Comparison of ENCODE assay signal across 30 cellular contexts in the genomic region with DNA sequence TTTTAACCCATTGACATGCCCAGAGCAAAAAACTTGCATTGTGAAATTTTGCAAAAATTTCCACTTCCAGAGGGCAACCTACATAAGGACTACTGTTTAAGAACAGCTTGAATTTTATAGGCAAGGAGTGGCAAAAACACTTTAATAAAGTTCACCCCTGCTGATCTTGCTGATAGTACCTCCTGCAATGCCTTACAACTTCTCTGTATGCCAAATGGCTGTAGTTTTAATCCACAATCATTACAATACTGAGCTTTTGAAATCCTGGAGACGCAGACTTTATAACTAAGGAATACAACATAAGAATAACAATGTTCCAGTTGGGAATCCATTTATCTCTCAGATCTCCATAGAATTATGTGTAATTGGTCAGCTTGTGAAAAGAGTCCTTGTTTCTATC.
"Had no signal": no experiment of that assay in that cellular context is flagged by ENCODE, and none has a peak within 500 bp of the region (broad histone marks: within the 10 kb centered on the region; RNA-seq: fewer than 3 reads in every experiment).

No MANE protein-coding gene starts in this region.

- H3K4me1 Mint-ChIP-seq: memory B cell; naive thymus-derived CD8-positive, alpha-beta T cell had no signal

- H3K9me3 Mint-ChIP-seq: dendritic cell treated with granulocyte-macrophage colony-stimulating factor and Interleukin-4, amounts not matched to agents 40 ng/mL and 50 ng/mL, for 4 days; memory B cell; nephron progenitor cell; type B pancreatic cell had no signal

- H3K36me3 ChIP-seq: colonic mucosa, esophagus muscularis mucosa, gastroesophageal sphincter, heart left ventricle, prostate gland, right atrium auricular region, stomach, tibial artery had no signal

- H3K27me3 Mint-ChIP-seq: dendritic cell treated with granulocyte-macrophage colony-stimulating factor and Interleukin-4, amounts not matched to agents 40 ng/mL and 50 ng/mL, for 4 days; memory B cell; type B pancreatic cell had no signal

- H3K4me3 ChIP-seq: colonic mucosa, esophagus muscularis mucosa, gastroesophageal sphincter, heart left ventricle, lung, prostate gland, right atrium auricular region, smooth muscle cell, stomach, testis, tibial artery had no signal

- H3K4me3 Mint-ChIP-seq: dendritic cell treated with granulocyte-macrophage colony-stimulating factor and Interleukin-4, amounts not matched to agents 40 ng/mL and 50 ng/mL, for 4 days; memory B cell; naive thymus-derived CD8-positive, alpha-beta T cell; nephron progenitor cell; type B pancreatic cell had no signal

- ATAC-seq: foreskin keratinocyte; gastroesophageal sphincter; heart left ventricle; left lobe of liver; naive thymus-derived CD8-positive, alpha-beta T cell; sciatic nerve had no signal

- H3K4me2 ChIP-seq: hepatocyte, smooth muscle cell had no signal

- H2AFZ ChIP-seq: hepatocyte had no signal

- H3K36me3 Mint-ChIP-seq: memory B cell; naive thymus-derived CD8-positive, alpha-beta T cell; type B pancreatic cell had no signal

- H3K27me3 ChIP-seq: colonic mucosa, esophagus muscularis mucosa, foreskin keratinocyte, gastroesophageal sphincter, heart left ventricle, hepatocyte, right atrium auricular region, stomach, testis, tibial artery had no signal

- H3K27ac ChIP-seq: colonic mucosa, esophagus muscularis mucosa, foreskin keratinocyte, gastroesophageal sphincter, heart left ventricle, hepatocyte, prostate gland, right atrium auricular region, stomach, testis, tibial artery had no signal

- H3K79me2 ChIP-seq: hepatocyte had no signal

- DNase-seq: colonic mucosa; effector memory CD4-positive, alpha-beta T cell; foreskin keratinocyte; heart left ventricle; kidney; midbrain; naive thymus-derived CD8-positive, alpha-beta T cell; nephron progenitor cell; nucleus accumbens; stimulated activated CD4-positive, alpha-beta T cell treated with anti-CD3 and anti-CD28 coated beads, Interleukin-12 subunit alpha, Interleukin-12 subunit beta, amount 100 ng/mL, for 4 hours; stimulated activated CD4-positive, alpha-beta T cell treated with anti-CD3 and anti-CD28 coated beads, Interleukin-1b, Interleukin-23, amount 100 ng/mL, for 48 hours; stimulated activated CD4-positive, alpha-beta T cell treated with anti-CD3 and anti-CD28 coated beads, Interleukin-4, amount 100 ng/mL, for 1 hour; stimulated activated CD8-positive, alpha-beta memory T cell treated with anti-CD3 and anti-CD28 coated beads, Interleukin-4, amount 100 ng/mL, for 48 hours; stimulated activated naive CD4-positive, alpha-beta T cell treated with Interleukin-2 at 50 U/mL for 16 hours; stomach; testis; tibial artery had no signal

- H3K4me1 ChIP-seq: colonic mucosa, esophagus muscularis mucosa, foreskin keratinocyte, gastroesophageal sphincter, heart left ventricle, prostate gland, right atrium auricular region, stomach, testis, tibial artery had no signal

- FAIRE-seq: endothelial cell of umbilical vein, kidney had no signal

- H3K27ac Mint-ChIP-seq: dendritic cell treated with granulocyte-macrophage colony-stimulating factor and Interleukin-4, amounts not matched to agents 40 ng/mL and 50 ng/mL, for 4 days; memory B cell; naive thymus-derived CD8-positive, alpha-beta T cell; nephron progenitor cell; type B pancreatic cell had no signal
